ENCODE assay signal across 8 cellular contexts in genomic region chr19:2977001-2977685, GRCh38. TPM values are rescaled to one million over a fixed set of nuclear protein-coding genes. Genes with fewer than 3 reads are reported as not detected.
A peak's percentile ranks its signal among the peaks of the same experiment; 100 is the strongest.
DNase-seq lines count a peak whose midpoint lies in the region; ATAC-seq and TF ChIP-seq lines count a peak whose summit lies in the region.

Gene TLE6, plus strand, starts transcription at chr19:2977564. Its CDS starts 670 bp downstream, at chr19:2978234.

- H3K9me3 ChIP-seq in SK-N-SH = no peaks in the 10 kb centered on the region
- H3K9me3 ChIP-seq in ovary = no peaks in the 10 kb centered on the region
- H3K9me3 ChIP-seq in thyroid gland = no peaks in the 10 kb centered on the region

- DNase-seq in NCI-H1092 treated with DMSO at 0.1 percent for 48 hours (lab: John Stamatoyannopoulos, UW) (peak; percentile 96), SK-N-SH (peak; percentile 97), Right ventricle myocardium inferior (ENCODE audit: missing footprints) (peak; percentile 97), ovary (peak; percentile 92 to 97 (median 94)), thyroid gland (peak; percentile 99)
- DNase-seq in activated naive CD4-positive, alpha-beta T cell treated with anti-CD3 and anti-CD28 coated beads, Interleukin-2, amount 50 U/mL, for 72 hours (ENCODE audit: low spot score in 2 of 2) = peak; percentile 94 to 97

- WGBS in SK-N-SH (ENCODE audit: low lambda C conversion rate) = under 1% methylated on average over 16 of the region's 50 CpGs
- WGBS in ovary, 3 donors = 0 to 1% (median 0%) methylated on average over 41 to 50 of the region's 50 CpGs
- WGBS in thyroid gland, 2 donors = 0 to 1% methylated on average over 21 to 24 of the region's 50 CpGs

- peak within 1 kb of the TSS; percentile 24; the same call in 1 of the 2 replicates for H3K9ac ChIP-seq in SK-N-SH

- no peak for TF ChIP-seq RAD21 in SK-N-SH (IDR thresholded peaks at IDR 0.05; ENCODE audit: low read length)

- CTCF ChIA-PET in SK-N-SH (lab: Yijun Ruan, JAX) = interaction anchor here (0.6 to 4.8 kb wide), 6 partner anchors 15 to 1875 kb away, joined by 3 to 20 read pairs (median 6); no protein-coding TSS in a partner anchor

- TF ChIP-seq POLR2A in GM10847 (IDR thresholded peaks at IDR 0.05; ENCODE audit: extremely low read depth, insufficient read length) = peak; percentile 41
- no peak for TF ChIP-seq POLR2A in ovary (IDR thresholded peaks at IDR 0.05)
- peak in 1 of 2 donors; percentile 12 for TF ChIP-seq POLR2A in thyroid gland (IDR thresholded peaks at IDR 0.05)

- peak within 1 kb of the TSS; percentile 42 to 65 for H3K4me3 ChIP-seq in SK-N-SH (ENCODE audit: low read depth in 2 of 2, low read length in 1 of 2)
- peak within 1 kb of the TSS; percentile 43 for H3K4me3 ChIP-seq in ovary
- H3K4me3 ChIP-seq in thyroid gland (replicated peaks in 1 of 3) = peak within 1 kb of the TSS; percentile 9 to 33 (median 33)

- H3K27me3 ChIP-seq in SK-N-SH (ENCODE audit: insufficient read depth) (no peaks in the 10 kb centered on the region), ovary (no peaks in the 10 kb centered on the region), thyroid gland (no peaks in the 10 kb centered on the region)

- no peaks in the 10 kb centered on the region for H4K20me1 ChIP-seq in SK-N-SH (ENCODE audit: insufficient read depth)

- H3K27ac ChIP-seq in SK-N-SH (ENCODE audit: low read depth in 2 of 2, low read length in 1 of 2) = no peak within 1 kb of the TSS
- H3K27ac ChIP-seq in ovary = peak within 1 kb of the TSS in 1 of 2 donors; percentile 17
- peak within 1 kb of the TSS; percentile 45 to 62 (median 61) for H3K27ac ChIP-seq in thyroid gland

- peaks cover 0 to 8% of the 10 kb centered on the region in 2 experiments; a peak in 2 of 4 replicates for H3K4me1 ChIP-seq in SK-N-SH (ENCODE audit: control insufficient read depth in 1 of 2, insufficient read depth in 2 of 2, low read depth in 1 of 2, low read length in 1 of 2)
- H3K4me1 ChIP-seq in ovary (ENCODE audit: insufficient read depth) = peaks cover 7% of the 10 kb centered on the region
- peaks cover 33 to 48% of the 10 kb centered on the region in 2 donors for H3K4me1 ChIP-seq in thyroid gland

- intact Hi-C loops in Right ventricle myocardium inferior (cut with DNase I) = no loop called here
- intact Hi-C loops in ovary (cut with DNase I) = no loop called here
- intact Hi-C loops in thyroid gland (cut with DNase I) = no loop called here

- peak; percentile 94 for ATAC-seq in HG02623 (IDR thresholded peaks at IDR 0.05; ENCODE audit: unreplicated experiment)
- peak; percentile 99 for ATAC-seq in activated naive CD4-positive, alpha-beta T cell treated with anti-CD3 and anti-CD28 coated beads, Interleukin-2, amount 50 U/mL, for 72 hours
- peak; percentile 89 for ATAC-seq in Right ventricle myocardium inferior

- H3K9me2 ChIP-seq in SK-N-SH = no peaks in the 10 kb centered on the region

- no peaks in the 10 kb centered on the region for H3K36me3 Mint-ChIP-seq in activated naive CD4-positive, alpha-beta T cell treated with anti-CD3 and anti-CD28 coated beads, Interleukin-2, amount 50 U/mL, for 72 hours

- H3F3A ChIP-seq in SK-N-SH (replicated peaks; ENCODE audit: insufficient read depth) = peaks cover 8% of the 10 kb centered on the region

- H3K4me2 ChIP-seq in SK-N-SH = peak within 1 kb of the TSS; percentile 92

- H3K36me3 ChIP-seq in SK-N-SH (replicated peaks in 1 of 2; ENCODE audit: control insufficient read depth in 1 of 2, insufficient read depth in 2 of 2, low read length in 1 of 2) (no peaks in the 10 kb centered on the region), ovary (no peaks in the 10 kb centered on the region), thyroid gland (no peaks in the 10 kb centered on the region)

- POLR2A ChIA-PET in SK-N-SH (lab: Yijun Ruan, JAX) = interaction anchor here (1.3 kb wide), 1 partner anchor 59 kb away, joined by 6 read pairs; no protein-coding TSS in a partner anchor

- TF ChIP-seq EP300 in SK-N-SH (IDR thresholded peaks at IDR 0.05; ENCODE audit: borderline replicate concordance in 1 of 2, low read depth in 1 of 2, low read length in 1 of 2) = peak; percentile 55 to 72; a peak in 2 of 4 replicates
- TF ChIP-seq EP300 in ovary (IDR thresholded peaks at IDR 0.05) = no peak

- TF ChIP-seq CTCF in SK-N-SH (IDR thresholded peaks at IDR 0.05) (no peak), ovary (IDR thresholded peaks at IDR 0.05) (no peak), thyroid gland (IDR thresholded peaks at IDR 0.05) (no peak)

- no peaks in the 10 kb centered on the region for H3K9me3 Mint-ChIP-seq in activated naive CD4-positive, alpha-beta T cell treated with anti-CD3 and anti-CD28 coated beads, Interleukin-2, amount 50 U/mL, for 72 hours

- H2AFZ ChIP-seq in SK-N-SH (ENCODE audit: low read depth) = peak within 1 kb of the TSS; percentile 71

- H3K79me2 ChIP-seq in SK-N-SH (ENCODE audit: insufficient read depth) = no peaks in the 10 kb centered on the region

- H3K27ac Mint-ChIP-seq in activated naive CD4-positive, alpha-beta T cell treated with anti-CD3 and anti-CD28 coated beads, Interleukin-2, amount 50 U/mL, for 72 hours = peak within 1 kb of the TSS; percentile 85 to 86

TF ChIP-seq in SK-N-SH, 30 proteins besides CTCF, POLR2A, EP300 and RAD21 (continues in another document):
- TF ChIP-seq NRF1 (IDR thresholded peaks at IDR 0.05; ENCODE audit: low read depth, low read length) (no peak), YY1 (IDR thresholded peaks at IDR 0.05; ENCODE audit: low read depth) (0 out of 2 replicates have a peak, but pooled peaks have one; percentile 41), FOXM1 (IDR thresholded peaks at IDR 0.05; ENCODE audit: low read depth) (no peak), TEAD4 (IDR thresholded peaks at IDR 0.05; ENCODE audit: borderline replicate concordance, insufficient read depth) (no peak), NFIC (IDR thresholded peaks at IDR 0.05; ENCODE audit: borderline replicate concordance) (peak; percentile 40), SIN3A (IDR thresholded peaks at IDR 0.05; ENCODE audit: borderline replicate concordance, low read depth, low read length) (no peak), RFX5 (IDR thresholded peaks at IDR 0.05; ENCODE audit: low read length) (no peak), GATA2 (CRISPR knock-in tag; IDR thresholded peaks at IDR 0.05) (no peak), TAF1 (IDR thresholded peaks at IDR 0.05; ENCODE audit: borderline replicate concordance, low read depth, low read length) (0 out of 2 replicates have a peak, but pooled peaks have one; percentile 22), USF1 (IDR thresholded peaks at IDR 0.05; ENCODE audit: borderline replicate concordance, low read depth) (peak; percentile 87), TCF12 (IDR thresholded peaks at IDR 0.05) (peak; percentile 53; the same call in 1 of the 2 replicates), GABPA (IDR thresholded peaks at IDR 0.05; ENCODE audit: low read depth) (peak; percentile 28; the same call in 1 of the 2 replicates), MAX (IDR thresholded peaks at IDR 0.05; ENCODE audit: low read depth) (peak; percentile 97), EZH2phosphoT487 (IDR thresholded peaks at IDR 0.05; ENCODE audit: borderline replicate concordance, low read depth) (no peak), POLR2AphosphoS5 (IDR thresholded peaks at IDR 0.05; ENCODE audit: low read depth, low read length) (no peak), CHD2 (IDR thresholded peaks at IDR 0.05; ENCODE audit: low read length, partially characterized antibody) (peak; percentile 28), RXRA (IDR thresholded peaks at IDR 0.05; ENCODE audit: borderline replicate concordance, low read depth) (peak; percentile 23; the same call in 1 of the 2 replicates), MXI1 (IDR thresholded peaks at IDR 0.05; ENCODE audit: low read depth, low read length) (peak; percentile 84), USF2 (IDR thresholded peaks at IDR 0.05; ENCODE audit: borderline replicate concordance, low read depth, low read length) (no peak; the same call in 1 of the 2 replicates), FOSL2 (IDR thresholded peaks at IDR 0.05; ENCODE audit: borderline replicate concordance, low read depth) (no peak)

RNA-seq across cellular contexts. Expression of gene TLE6, which starts in this region (rescaled TPM):
- polyA plus RNA-seq in SK-N-SH (2012; rRNA removed) = 2.6 and 3.3 TPM in 2 replicates
- 0.95 and 1.2 TPM in 2 replicates for polyA plus RNA-seq in SK-N-SH (2012; cell fraction: cytosol; rRNA removed)
- 9.8 and 10.4 TPM in 2 replicates for polyA plus RNA-seq in SK-N-SH (2012; cell fraction: nucleus; rRNA removed)
- total RNA-seq in activated naive CD4-positive, alpha-beta T cell treated with anti-CD3 and anti-CD28 coated beads, Interleukin-2, amount 50 U/mL, for 72 hours = 1 to 10 TPM; 3.3 to 8.2 TPM
- 1.1 TPM for total RNA-seq in Right ventricle myocardium inferior
- 1 to 10 TPM in 2 of 7 donors, under 1 TPM in 5; 0.41 to 1.2 (median 0.79) TPM for total RNA-seq in ovary
- 1 to 10 TPM in 1 of 2 donors, under 1 TPM in 1; 0.70 to 1.2 TPM for polyA plus RNA-seq in ovary
- total RNA-seq in thyroid gland = 10 to 100 TPM in 3 of 4 donors, 1 to 10 TPM in 1; 2.4 to 20.7 (median 11.6) TPM

Comparison
In these comparisons a context has a peak if more than half of its experiments do, and no peak if none do; other contexts are left out.
1. H3K27ac ChIP-seq: peak in thyroid gland (3 of 3); none in SK-N-SH (0 of 2).
2. Peak in every context shown above with its lines, with median percentiles within 50 percentile points of each other: ATAC-seq, DNase-seq and H3K4me3 ChIP-seq.